Comparison of ENCODE assay signal across 20 cellular contexts in the genomic region with DNA sequence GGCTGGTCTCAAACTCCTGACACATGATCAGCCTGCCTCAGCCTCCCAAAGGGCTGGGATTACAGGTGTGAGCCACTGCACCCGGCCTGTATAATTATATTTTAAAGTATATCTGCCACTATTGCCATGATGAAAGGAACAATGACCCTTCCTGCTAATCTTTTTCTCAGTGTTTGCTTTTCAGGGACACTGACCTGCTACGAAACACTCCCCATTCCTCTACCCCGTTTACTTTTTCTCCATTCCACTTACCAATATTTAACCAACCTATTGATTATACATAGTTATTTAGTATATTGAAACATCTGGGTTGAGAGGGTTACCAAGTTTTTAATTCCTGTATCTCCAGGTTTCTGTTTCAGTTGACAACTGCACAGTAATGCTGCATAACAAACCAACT.
A peak's percentile ranks its signal among the peaks of the same experiment; 100 is the strongest.
DNase-seq lines count a peak whose midpoint lies in the region; ATAC-seq, FAIRE-seq and TF ChIP-seq lines count a peak whose summit lies in the region.
"Had no signal": no experiment of that assay in that cellular context is flagged by ENCODE, and none has a peak within 500 bp of the region (broad histone marks: within the 10 kb centered on the region; RNA-seq: fewer than 3 reads in every experiment).

No MANE protein-coding gene starts in this region.

- POLR2A ChIA-PET in HepG2 (lab: Yijun Ruan, JAX), result no interaction called here

- H2AFZ ChIP-seq in HepG2 (ENCODE audit: low read length), result no peak overlapping the region

- H3K27me3 ChIP-seq in HepG2 (ENCODE audit: control insufficient read depth in 1 of 2, insufficient read depth in 2 of 2, low read length in 2 of 2) (no peaks in the 10 kb centered on the region), right lobe of liver (no peaks in the 10 kb centered on the region), pancreas (no peaks in the 10 kb centered on the region)
- H3K27me3 ChIP-seq: BE2C, BLaER1 had no signal

- H3K9ac ChIP-seq in HepG2 (ENCODE audit: insufficient read depth, low read depth, low read length), result no peak overlapping the region
- H3K9ac ChIP-seq: BLaER1 had no signal

- no peak for FAIRE-seq in HepG2 (lab: Jason Lieb, UNC)
- FAIRE-seq in pancreas (lab: Jason Lieb, UNC), result no peak
- FAIRE-seq: D721Med, G401.6, GM12891, GM19239 had no signal

- H3K27ac ChIP-seq in HepG2 (ENCODE audit: extremely low read length, insufficient read depth, low read length), result no peak overlapping the region
- H3K27ac ChIP-seq in right lobe of liver, result no peak overlapping the region
- H3K27ac ChIP-seq in pancreas, result no peak overlapping the region
- H3K27ac ChIP-seq: BLaER1 had no signal

- H3K4me2 ChIP-seq in HepG2 (ENCODE audit: low read depth, low read length), result no peak overlapping the region
- H3K4me2 ChIP-seq: BLaER1 had no signal

- H4K20me1 ChIP-seq in HepG2 (ENCODE audit: insufficient read depth, low read length), result no peaks in the 10 kb centered on the region
- H4K20me1 ChIP-seq: BLaER1 had no signal

- in situ Hi-C loops in HepG2 (cut with HindIII; ENCODE audit: extremely low pct_ligation_motif_present, low pct_unique_long_range_greater_than_20kb), result no loop called here

- no peaks in the 10 kb centered on the region for H3K79me2 ChIP-seq in HepG2 (ENCODE audit: insufficient read depth, low read length)

- H3K36me3 ChIP-seq in HepG2 (replicated peaks in 1 of 2; ENCODE audit: control insufficient read depth in 1 of 2, insufficient read depth in 2 of 2, low read length in 2 of 2) (no peaks in the 10 kb centered on the region), right lobe of liver (no peaks in the 10 kb centered on the region), pancreas (no peaks in the 10 kb centered on the region)
- H3K36me3 ChIP-seq: BE2C, BLaER1 had no signal

- intact Hi-C loops in HepG2 (cut with micrococcal nuclease; ENCODE audit: unreplicated experiment), result loop anchor here (5.0 kb wide), 1 partner anchor 570 kb away; no protein-coding TSS in a partner anchor
- intact Hi-C loops in right lobe of liver (cut with DNase I), result no loop called here
- intact Hi-C loops in pancreas (cut with DNase I), result no loop called here

- TF ChIP-seq CTCF in HepG2 (CRISPR knock-in tag; IDR thresholded peaks at IDR 0.05) (no peak), right lobe of liver (IDR thresholded peaks at IDR 0.05) (no peak), pancreas (IDR thresholded peaks at IDR 0.05) (no peak)

- H3K4me3 ChIP-seq in HepG2 (replicated peaks in 1 of 3; ENCODE audit: insufficient read depth in 1 of 3, low read depth in 2 of 3, low read length in 3 of 3), result no peak overlapping the region
- no peak overlapping the region for H3K4me3 ChIP-seq in right lobe of liver
- H3K4me3 ChIP-seq in pancreas, result no peak overlapping the region
- H3K4me3 ChIP-seq: BLaER1 had no signal

- 1% methylated on average over 3 of the region's 3 CpGs for WGBS in HepG2 (ENCODE audit: low lambda C conversion rate)
- 25% methylated on average over 3 of the region's 3 CpGs for WGBS in right lobe of liver (ENCODE audit: insufficient coverage, low coverage, low lambda C conversion rate, missing lambda C conversion rate)
- WGBS in pancreas, 2 donors, result 22 to 29% methylated on average over 3 of the region's 3 CpGs

- TF ChIP-seq EP300 in HepG2 (IDR thresholded peaks at IDR 0.05; ENCODE audit: low read depth in 2 of 2, low read length in 2 of 2) (no peak), HepG2 (CRISPR knock-in tag; IDR thresholded peaks at IDR 0.05; ENCODE audit: borderline replicate concordance) (no peak)

- no peak for TF ChIP-seq RAD21 in HepG2 (CRISPR knock-in tag; IDR thresholded peaks at IDR 0.05)

- CTCF ChIA-PET in HepG2 (lab: Yijun Ruan, JAX; ENCODE audit: low intra/inter-chr PET ratio, low total read pairs), result no interaction called here

- TF ChIP-seq POLR2A in HepG2 (IDR thresholded peaks at IDR 0.05; ENCODE audit: insufficient read depth in 1 of 2, low read depth in 2 of 2, low read length in 2 of 2) (no peak), right lobe of liver (IDR thresholded peaks at IDR 0.05) (no peak)

- H3K4me1 ChIP-seq in HepG2 (ENCODE audit: insufficient read depth, low read length) (no peaks in the 10 kb centered on the region), right lobe of liver (peaks cover 0 to 18% (median 7%) of the 10 kb centered on the region in 4 donors), pancreas (no peaks in the 10 kb centered on the region)
- H3K4me1 ChIP-seq: BE2C, BLaER1 had no signal

- BruUV-seq in HepG2 (replicated peaks; lab: Mats Ljungman, UMichigan), result no TSS peak

- DNase-seq in HepG2 (ENCODE audit: low spot score) (no peak), right lobe of liver (no peak), pancreas (no peak), ureter (ENCODE audit: low spot score) (no peak)
- DNase-seq: 8988T; ACHN; BE2C; C1 segment of cervical spinal cord; CD4-positive, alpha-beta memory T cell; CD4-positive, CD25-positive, alpha-beta regulatory T cell; CD8-positive, alpha-beta memory T cell; COR-L47; DMS79 treated with DMSO at 0.1 percent for 48 hours; GF-D8 had no signal

- peak; percentile 54 for ATAC-seq in HepG2
- peak; percentile 93 to 96 (median 94) for ATAC-seq in right lobe of liver
- ATAC-seq in pancreas, result no peak
- no peak for ATAC-seq in HG03354 (IDR thresholded peaks at IDR 0.05; ENCODE audit: poor library complexity, severe bottlenecking, unreplicated experiment)

- H3K9me3 ChIP-seq in HepG2 (ENCODE audit: low read length) (peaks cover 5% of the 10 kb centered on the region; the same call in 1 of the 2 replicates), right lobe of liver (no peaks in the 10 kb centered on the region), pancreas (no peaks in the 10 kb centered on the region)
- H3K9me3 ChIP-seq: BE2C, BLaER1 had no signal

TF ChIP-seq in HepG2, 621 proteins besides CTCF, POLR2A, EP300 and RAD21:
- 0 out of 2 replicates have a peak, but pooled peaks have one; percentile 13 for TF ChIP-seq BCL6 (CRISPR knock-in tag; IDR thresholded peaks at IDR 0.05)
- TF ChIP-seq, protein P1, sequence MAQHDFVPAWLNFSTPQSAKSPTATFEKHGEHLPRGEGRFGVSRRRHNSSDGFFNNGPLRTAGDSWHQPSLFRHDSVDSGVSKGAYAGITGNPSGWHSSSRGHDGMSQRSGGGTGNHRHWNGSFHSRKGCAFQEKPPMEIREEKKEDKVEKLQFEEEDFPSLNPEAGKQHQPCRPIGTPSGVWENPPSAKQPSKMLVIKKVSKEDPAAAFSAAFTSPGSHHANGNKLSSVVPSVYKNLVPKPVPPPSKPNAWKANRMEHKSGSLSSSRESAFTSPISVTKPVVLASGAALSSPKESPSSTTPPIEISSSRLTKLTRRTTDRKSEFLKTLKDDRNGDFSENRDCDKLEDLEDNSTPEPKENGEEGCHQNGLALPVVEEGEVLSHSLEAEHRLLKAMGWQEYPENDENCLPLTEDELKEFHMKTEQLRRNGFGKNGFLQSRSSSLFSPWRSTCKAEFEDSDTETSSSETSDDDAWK (CRISPR knock-in tag; IDR thresholded peaks at IDR 0.05), result no peak
TF ChIP-seq in HepG2: peak in this region for 1.

Comparison
In these comparisons a context has a peak if more than half of its experiments do, and no peak if none do; other contexts are left out.
1. ATAC-seq: peak in HepG2 (single experiment) and right lobe of liver (4 of 4); none in pancreas (0 of 4) and HG03354 (single experiment).